35 cellular contexts compared by ENCODE assay signal in the genomic region with DNA sequence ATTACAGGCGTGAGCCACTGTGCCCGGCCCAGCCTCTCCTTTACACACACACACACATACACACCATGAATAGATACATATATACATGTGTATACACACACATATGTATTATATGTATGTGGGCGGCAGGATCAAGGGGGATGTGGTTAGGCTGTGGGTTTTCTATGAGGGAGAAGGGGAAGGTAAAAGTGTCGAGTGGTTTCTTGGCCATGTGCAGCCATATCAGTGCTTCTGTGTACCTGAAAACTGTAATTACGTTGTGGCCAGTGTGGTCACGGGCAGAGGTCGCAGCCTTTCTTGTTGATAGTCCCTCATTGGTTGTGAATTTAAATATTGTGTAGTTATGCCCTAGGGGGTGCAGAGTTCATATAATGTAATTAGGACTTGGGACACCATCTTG. TPM values are rescaled to one million over a fixed set of nuclear protein-coding genes. Genes with fewer than 3 reads are reported as not detected.
"Had no signal": no experiment of that assay in that cellular context is flagged by ENCODE, and none has a peak within 500 bp of the region (broad histone marks: within the 10 kb centered on the region; RNA-seq: fewer than 3 reads in every experiment).

No MANE protein-coding gene starts in this region.

- H3K9me3 Mint-ChIP-seq: activated CD4-positive, alpha-beta memory T cell treated with anti-CD3 and anti-CD28 coated beads for 36 hours; activated CD4-positive, alpha-beta T cell treated with anti-CD3 and anti-CD28 coated beads, Interleukin-2, amount 10 ng/mL, durations not matched to agents 7 days and 5 days; activated naive CD8-positive, alpha-beta T cell treated with anti-CD3 and anti-CD28 coated beads, Interleukin-2, amount 10 ng/mL, durations not matched to agents 7 days and 5 days; activated T-helper 17 cell treated with anti-CD3 and anti-CD28 coated beads, Interleukin-2, amount 50 U/mL, for 72 hours had no signal

- DNase-seq: activated CD4-positive, alpha-beta memory T cell treated with anti-CD3 and anti-CD28 coated beads for 36 hours; activated CD4-positive, alpha-beta T cell treated with anti-CD3 and anti-CD28 coated beads, Interleukin-2, amount 10 ng/mL, durations not matched to agents 7 days and 5 days; activated effector memory CD4-positive, alpha-beta T cell treated with anti-CD3 and anti-CD28 coated beads, Interleukin-2, amount 50 U/mL, for 16 hours; activated naive CD4-positive, alpha-beta T cell; activated naive CD4-positive, alpha-beta T cell treated with anti-CD3 and anti-CD28 coated beads, Interleukin-2, amount 50 U/mL, for 16 hours; activated naive CD8-positive, alpha-beta T cell treated with anti-CD3 and anti-CD28 coated beads, Interleukin-2, amount 10 ng/mL, durations not matched to agents 7 days and 5 days; activated T-cell treated with anti-CD3 and anti-CD28 coated beads, Interleukin-2, amount 50 U/mL, for 1 hour; activated T-cell treated with anti-CD3 and anti-CD28 coated beads, Interleukin-2, amount 50 U/mL, for 72 hours; adrenal gland; body of pancreas; Karpas-422; NCI-H1092 treated with DMSO at 0.1 percent for 48 hours; NCI-H1417 treated with DMSO at 0.1 percent for 48 hours; NCI-H187 treated with DMSO at 0.1 percent for 48 hours; NCI-H2081 treated with DMSO at 0.1 percent for 48 hours; NCI-H345; NCI-H524 treated with DMSO at 0.1 percent for 48 hours; NK-92 treated with Interleukin-12 subunit alpha and Interleukin-12 subunit beta, amount 100 ng/mL, for 24 hours; PC-3; Peyer's patch; RPMI8226; SHP77 treated with DMSO at 0.1 percent for 48 hours; T-helper 1 cell; T1000 had no signal

- H3K4me1 ChIP-seq: breast epithelium had no signal

- ATAC-seq: activated T-cell treated with anti-CD3 and anti-CD28 coated beads, Interleukin-2, amount 50 U/mL, for 72 hours; activated T-helper 17 cell treated with anti-CD3 and anti-CD28 coated beads, Interleukin-2, amount 50 U/mL, for 72 hours; body of pancreas; K562; PC-3; SK-N-SH treated with all-trans-retinoic acid at 6 μM for 48 hours had no signal

- H3K4me3 ChIP-seq: adrenal gland, body of pancreas, breast epithelium, K562, Peyer's patch, SJSA1 had no signal

- H3K9me3 ChIP-seq: adrenal gland, body of pancreas, breast epithelium, Peyer's patch, SJSA1 had no signal

- H3K27ac Mint-ChIP-seq: activated CD4-positive, alpha-beta memory T cell treated with anti-CD3 and anti-CD28 coated beads for 36 hours; activated CD4-positive, alpha-beta T cell treated with anti-CD3 and anti-CD28 coated beads, Interleukin-2, amount 10 ng/mL, durations not matched to agents 7 days and 5 days; activated naive CD8-positive, alpha-beta T cell treated with anti-CD3 and anti-CD28 coated beads, Interleukin-2, amount 10 ng/mL, durations not matched to agents 7 days and 5 days; activated T-cell treated with anti-CD3 and anti-CD28 coated beads, Interleukin-2, amount 50 U/mL, for 72 hours; activated T-helper 17 cell treated with anti-CD3 and anti-CD28 coated beads, Interleukin-2, amount 50 U/mL, for 72 hours had no signal

- H3K27me3 ChIP-seq: adrenal gland, body of pancreas, breast epithelium, Peyer's patch, SJSA1 had no signal

- H3K4me3 Mint-ChIP-seq: activated CD4-positive, alpha-beta memory T cell treated with anti-CD3 and anti-CD28 coated beads for 36 hours; activated CD4-positive, alpha-beta T cell treated with anti-CD3 and anti-CD28 coated beads, Interleukin-2, amount 10 ng/mL, durations not matched to agents 7 days and 5 days; activated naive CD8-positive, alpha-beta T cell treated with anti-CD3 and anti-CD28 coated beads, Interleukin-2, amount 10 ng/mL, durations not matched to agents 7 days and 5 days; activated T-cell treated with anti-CD3 and anti-CD28 coated beads, Interleukin-2, amount 50 U/mL, for 72 hours; activated T-helper 17 cell treated with anti-CD3 and anti-CD28 coated beads, Interleukin-2, amount 50 U/mL, for 72 hours had no signal

- H3K27ac ChIP-seq: adrenal gland, body of pancreas, breast epithelium, Peyer's patch, SJSA1 had no signal

- H3K36me3 ChIP-seq: adrenal gland, breast epithelium, Peyer's patch, SJSA1 had no signal

RNA-seq across cellular contexts. Expression of gene SPATA31C1, which starts 40.1 kb away (rescaled TPM):
- total RNA-seq: activated CD4-positive, alpha-beta memory T cell treated with anti-CD3 and anti-CD28 coated beads for 36 hours; activated CD4-positive, alpha-beta T cell treated with anti-CD3 and anti-CD28 coated beads, Interleukin-2, amount 10 ng/mL, durations not matched to agents 7 days and 5 days; activated CD8-positive, alpha-beta memory T cell treated with anti-CD3 and anti-CD28 coated beads for 36 hours; activated naive CD8-positive, alpha-beta T cell treated with anti-CD3 and anti-CD28 coated beads, Interleukin-2, amount 10 ng/mL, durations not matched to agents 7 days and 5 days; activated T-cell treated with anti-CD3 and anti-CD28 coated beads, Interleukin-2, amount 50 U/mL, for 72 hours; adrenal gland; astrocyte; body of pancreas; breast epithelium; cardiac septum; MCF 10A; NCI-H460; PC-3; Peyer's patch; SJSA1; T-helper 2 cell treated with Interferon-gamma antibody and Interleukin-4, amounts not matched to agents 100 ng/mL and 5 ng/mL, for 36 hours had no signal
